Comparison of ENCODE assay signal across 8 cellular contexts in genomic region chr1:220271706-220272046, GRCh38. TPM values are rescaled to one million over a fixed set of nuclear protein-coding genes. Genes with fewer than 3 reads are reported as not detected.
DNase-seq lines count a peak whose midpoint lies in the region; ATAC-seq, FAIRE-seq and TF ChIP-seq lines count a peak whose summit lies in the region.

No MANE protein-coding gene starts in this region.

- intact Hi-C loops in pancreas (cut with DNase I) = no loop called here

- peak overlapping the region; percentile 81 to 97 (median 90) for H3K27ac ChIP-seq in BLaER1 treated with 17β-estradiol and CSF1 and Interleukin-3, amounts not matched to agents 10 nM and 100 nM
- peak overlapping the region; percentile 70 to 84 (median 78) for H3K27ac ChIP-seq in pancreas

- H3K27me3 ChIP-seq in BLaER1 treated with 17β-estradiol and CSF1 and Interleukin-3, amounts not matched to agents 10 nM and 100 nM = no peaks in the 10 kb centered on the region
- no peaks in the 10 kb centered on the region for H3K27me3 ChIP-seq in pancreas

- no peak for FAIRE-seq in pancreas (lab: Jason Lieb, UNC)

- TF ChIP-seq CTCF in fibroblast of the aortic adventitia (IDR thresholded peaks at IDR 0.05; ENCODE audit: insufficient read depth, low read length) = no peak
- TF ChIP-seq CTCF in pancreas (IDR thresholded peaks at IDR 0.05) = no peak

- H3K9me3 ChIP-seq in BLaER1 treated with 17β-estradiol and CSF1 and Interleukin-3, amounts not matched to agents 10 nM and 100 nM (replicated peaks in 1 of 11) = peaks cover 4 to 18% (median 11%) of the 10 kb centered on the region in 11 experiments; a peak in 16 of 22 replicates
- no peaks in the 10 kb centered on the region for H3K9me3 ChIP-seq in pancreas

- peak overlapping the region; percentile 81 to 96 (median 91) for H3K9ac ChIP-seq in BLaER1 treated with 17β-estradiol and CSF1 and Interleukin-3, amounts not matched to agents 10 nM and 100 nM

- H4K20me1 ChIP-seq in BLaER1 treated with 17β-estradiol and CSF1 and Interleukin-3, amounts not matched to agents 10 nM and 100 nM = peaks cover 0 to 18% (median 9%) of the 10 kb centered on the region in 11 experiments; a peak in 9 of 22 replicates

- H3K4me2 ChIP-seq in BLaER1 treated with 17β-estradiol and CSF1 and Interleukin-3, amounts not matched to agents 10 nM and 100 nM = peak overlapping the region; percentile 79 to 93 (median 88)

- peak; percentile 17 for DNase-seq in RPMI7951 (ENCODE audit: low read depth)
- peak; percentile 28 for DNase-seq in fibroblast of the aortic adventitia (ENCODE audit: low read depth)
- no peak for DNase-seq in pancreas
- no peak for DNase-seq in NCI-H128 (lab: John Stamatoyannopoulos, UW; ENCODE audit: unreplicated experiment)
- no peak for DNase-seq in UCSD-AML1 (lab: John Stamatoyannopoulos, UW; ENCODE audit: unreplicated experiment)

- peaks cover 20 to 31% (median 27%) of the 10 kb centered on the region in 10 experiments for H3K4me1 ChIP-seq in BLaER1 treated with 17β-estradiol and CSF1 and Interleukin-3, amounts not matched to agents 10 nM and 100 nM
- peaks cover 11 to 27% (median 15%) of the 10 kb centered on the region in 3 donors for H3K4me1 ChIP-seq in pancreas

- ATAC-seq in GM21515 (IDR thresholded peaks at IDR 0.05; ENCODE audit: unreplicated experiment) = peak; percentile 4
- peak in 3 of 4 donors; percentile 5 to 21 (median 9) for ATAC-seq in pancreas
- no peak for ATAC-seq in GM21390 (IDR thresholded peaks at IDR 0.05; ENCODE audit: unreplicated experiment)

- WGBS in pancreas, 2 donors = 0% methylated on average over 12 of the region's 12 CpGs

- peak overlapping the region; percentile 81 to 96 (median 89) for H3K4me3 ChIP-seq in BLaER1 treated with 17β-estradiol and CSF1 and Interleukin-3, amounts not matched to agents 10 nM and 100 nM
- peak overlapping the region; percentile 99 for H3K4me3 ChIP-seq in fibroblast of the aortic adventitia (ENCODE audit: low read depth, low read length)
- H3K4me3 ChIP-seq in pancreas = peak overlapping the region; percentile 72 to 93 (median 84)

- H3K36me3 ChIP-seq in BLaER1 treated with 17β-estradiol and CSF1 and Interleukin-3, amounts not matched to agents 10 nM and 100 nM = peaks cover 32 to 37% (median 35%) of the 10 kb centered on the region in 11 experiments
- H3K36me3 ChIP-seq in pancreas = peaks cover 0 to 4% (median 0%) of the 10 kb centered on the region in 3 donors

RNA-seq across cellular contexts. Expression of gene RAB3GAP2, which starts 0.6 kb away (rescaled TPM):
- total RNA-seq in RPMI7951 (2014; rRNA removed; shearing (Covaris generic)) = 16.5 and 18.3 TPM in 2 replicates
- total RNA-seq in fibroblast of the aortic adventitia (ENCODE audit: low replicate concordance) (32.4 and 39.7 TPM in 2 replicates), pancreas (10 to 100 TPM; 14.3 to 26.2 (median 16.0) TPM)
- polyA plus RNA-seq in pancreas = 1 to 10 TPM; 4.8 to 9.8 TPM

Comparison
In these comparisons a context has a peak if more than half of its experiments do, and no peak if none do; other contexts are left out.
1. DNase-seq: peak in RPMI7951 (single experiment) and fibroblast of the aortic adventitia (single experiment); none in pancreas (0 of 6), NCI-H128 (single experiment) and UCSD-AML1 (single experiment).
2. Peak in every context shown above with its lines, with median percentiles within 50 percentile points of each other: H3K4me3 ChIP-seq.